In genomic region chr6:135008072-135008940, GRCh38 we compare ENCODE assay signal across 9 cellular contexts. TPM values are rescaled to one million over a fixed set of nuclear protein-coding genes. Genes with fewer than 3 reads are reported as not detected.
DNase-seq lines count a peak whose midpoint lies in the region; ATAC-seq and TF ChIP-seq lines count a peak whose summit lies in the region.
"Had no signal": no experiment of that assay in that cellular context is flagged by ENCODE, and none has a peak within 500 bp of the region (broad histone marks: within the 10 kb centered on the region; RNA-seq: fewer than 3 reads in every experiment).

No MANE protein-coding gene starts in this region.

- H3K27ac ChIP-seq in transverse colon, result peak overlapping the region in 3 of 4 donors; percentile 34 to 55 (median 37)
- no peak overlapping the region for H3K27ac ChIP-seq in adrenal gland
- no peak overlapping the region for H3K27ac ChIP-seq in mammary epithelial cell (ENCODE audit: insufficient read depth, low read depth, low read length)
- H3K27ac ChIP-seq: left lung had no signal

- peaks cover 15 to 26% (median 23%) of the 10 kb centered on the region in 3 donors for H3K4me1 Mint-ChIP-seq in IgD-negative memory B cell

- peaks cover 8% of the 10 kb centered on the region for H3K79me2 ChIP-seq in mammary epithelial cell (ENCODE audit: insufficient read depth, low read length)

- TF ChIP-seq CTCF in transverse colon (IDR thresholded peaks at IDR 0.05), result no peak
- TF ChIP-seq CTCF in adrenal gland (IDR thresholded peaks at IDR 0.05), result no peak
- TF ChIP-seq CTCF in mammary epithelial cell (conservative IDR thresholded peaks at IDR 0.05 in 1 of 2, IDR thresholded peaks at IDR 0.05 in 1 of 2; ENCODE audit: extremely low read depth in 1 of 2, insufficient read depth in 1 of 2, low read depth in 1 of 2, low read length in 2 of 2), result no peak

- H2AFZ ChIP-seq in mammary epithelial cell (ENCODE audit: low read depth, low read length), result no peak overlapping the region

- in situ Hi-C loops in transverse colon (cut with MboI; ENCODE audit: low pct_ligation_motif_present in 1 of 4, low pct_unique_long_range_greater_than_20kb in 1 of 4, low sequenced_read_pairs in 3 of 4) (no loop called here), mammary epithelial cell (cut with MboI; ENCODE audit: low sequenced_read_pairs in 2 of 2) (no loop called here)

- peak; percentile 27 for DNase-seq in stimulated activated CD4-positive, alpha-beta T cell treated with anti-CD3 and anti-CD28 coated beads, Interleukin-15, amount 100 ng/mL, for 24 hours
- DNase-seq in stimulated activated CD4-positive, alpha-beta T cell treated with anti-CD3 and anti-CD28 coated beads, Interleukin-2, amount 100 ng/mL, for 48 hours, result no peak
- DNase-seq in transverse colon (no peak), adrenal gland (no peak), mammary epithelial cell (no peak), NOMO-1 treated with dmso at 0.1 percent for 144 hours (lab: John Stamatoyannopoulos, UW; ENCODE audit: unreplicated experiment) (no peak)
- DNase-seq: left lung had no signal

- H3K9ac ChIP-seq in mammary epithelial cell (ENCODE audit: insufficient read depth, low read length), result no peak overlapping the region

- H4K20me1 ChIP-seq in mammary epithelial cell (ENCODE audit: insufficient read depth, low read length), result no peaks in the 10 kb centered on the region

- no peak overlapping the region for H3K4me2 ChIP-seq in mammary epithelial cell (ENCODE audit: insufficient read depth, low read depth, low read length)

- intact Hi-C loops in transverse colon (cut with DNase I; ENCODE audit: low total_unique reads), result no loop called here
- intact Hi-C loops in adrenal gland (cut with DNase I), result no loop called here
- intact Hi-C loops in mammary epithelial cell (cut with micrococcal nuclease), result no loop called here

- H3K4me3 ChIP-seq in transverse colon, result no peak overlapping the region
- H3K4me3 ChIP-seq in adrenal gland, result no peak overlapping the region
- no peak overlapping the region for H3K4me3 ChIP-seq in mammary epithelial cell (replicated peaks in 1 of 3; ENCODE audit: insufficient read depth in 1 of 3, low read depth in 2 of 3, low read length in 3 of 3)
- H3K4me3 ChIP-seq: left lung had no signal

- peak overlapping the region in 1 of 4 donors; percentile 2 for H3K4me3 Mint-ChIP-seq in IgD-negative memory B cell

- dilution Hi-C loops in mammary epithelial cell (cut with HindIII; ENCODE audit: low sequenced_read_pairs), result no loop called here

- BruUV-seq in mammary epithelial cell (replicated peaks; lab: Mats Ljungman, UMichigan), result no TSS peak

- H3K4me1 ChIP-seq in transverse colon (peaks cover 0 to 24% (median 9%) of the 10 kb centered on the region in 4 donors), adrenal gland (replicated peaks in 1 of 2) (no peaks in the 10 kb centered on the region), mammary epithelial cell (ENCODE audit: insufficient read depth, low read length) (no peaks in the 10 kb centered on the region)
- H3K4me1 ChIP-seq: left lung had no signal

- no peaks in the 10 kb centered on the region for H3K27me3 Mint-ChIP-seq in IgD-negative memory B cell

- no peaks in the 10 kb centered on the region for H3K9me3 ChIP-seq in transverse colon
- H3K9me3 ChIP-seq in adrenal gland (replicated peaks in 1 of 3), result no peaks in the 10 kb centered on the region
- no peaks in the 10 kb centered on the region for H3K9me3 ChIP-seq in mammary epithelial cell (replicated peaks; ENCODE audit: insufficient read depth, low read length)
- H3K9me3 ChIP-seq: left lung had no signal

- peaks cover 2% of the 10 kb centered on the region for H3K36me3 Mint-ChIP-seq in IgD-negative memory B cell

- CTCF ChIA-PET in mammary epithelial cell (lab: Charles Lee; ENCODE audit: low non-redundant PET), result no interaction called here

- no peaks in the 10 kb centered on the region for H3K9me3 Mint-ChIP-seq in IgD-negative memory B cell

- no peaks in the 10 kb centered on the region for H3K36me3 ChIP-seq in transverse colon
- no peaks in the 10 kb centered on the region for H3K36me3 ChIP-seq in adrenal gland (replicated peaks in 1 of 2)
- H3K36me3 ChIP-seq in mammary epithelial cell (ENCODE audit: insufficient read depth, low read length), result peaks cover 2% of the 10 kb centered on the region
- H3K36me3 ChIP-seq: left lung had no signal

- no peak for TF ChIP-seq POLR2A in transverse colon (IDR thresholded peaks at IDR 0.05)
- TF ChIP-seq POLR2A in adrenal gland (IDR thresholded peaks at IDR 0.05), result no peak

- ATAC-seq in HG02623 (IDR thresholded peaks at IDR 0.05; ENCODE audit: unreplicated experiment), result peak; percentile 79
- ATAC-seq: left lung had no signal

- 62 to 80% methylated on average over 6 of the region's 6 CpGs for WGBS in transverse colon (ENCODE audit: low coverage in 1 of 2), 2 donors
- 78 to 94% (median 88%) methylated on average over 6 of the region's 6 CpGs for WGBS in adrenal gland, 4 donors
- WGBS in mammary epithelial cell (ENCODE audit: low coverage, missing lambda C conversion rate), result 94% methylated on average over 6 of the region's 6 CpGs

- no peak for TF ChIP-seq EP300 in transverse colon (IDR thresholded peaks at IDR 0.05; ENCODE audit: low read depth)

- H3K27ac Mint-ChIP-seq in IgD-negative memory B cell, result peak overlapping the region in 2 of 3 donors; percentile 1 to 48

- H3K27me3 ChIP-seq in transverse colon (no peaks in the 10 kb centered on the region), adrenal gland (no peaks in the 10 kb centered on the region), mammary epithelial cell (ENCODE audit: insufficient read depth, low read length) (no peaks in the 10 kb centered on the region)
- H3K27me3 ChIP-seq: left lung had no signal

RNA-seq across cellular contexts. Expression of gene HBS1L, which starts 46.3 kb away (rescaled TPM):
- polyA plus RNA-seq in IgD-negative memory B cell (38.0 TPM), adrenal gland (100 to 1,000 TPM in 1 of 3 donors, 10 to 100 TPM in 2; 17.0 to 121 (median 18.7) TPM), mammary epithelial cell (46.6 TPM)
- total RNA-seq in transverse colon (10 to 100 TPM; 18.9 to 33.2 (median 27.1) TPM), adrenal gland (10 to 100 TPM; 42.2 to 79.4 (median 58.4) TPM), mammary epithelial cell (10 to 100 TPM; 81.3 to 98.7 TPM)
- polyA minus RNA-seq in mammary epithelial cell, result 85.6 TPM

RNA-seq across cellular contexts. Expression of gene ALDH8A1, which starts 58.4 kb away (rescaled TPM):
- not detected for polyA plus RNA-seq in IgD-negative memory B cell
- total RNA-seq in transverse colon, result 1 to 10 TPM in 3 of 4 donors, not detected in 1; 1.1 to 2.9 (median 2.5) TPM
- 1 to 10 TPM in 2 of 8 donors, under 1 TPM in 6; 0.24 to 2.1 (median 0.78) TPM for total RNA-seq in adrenal gland
- polyA plus RNA-seq in adrenal gland, result 1 to 10 TPM in 2 of 3 donors, under 1 TPM in 1; 0.68 to 4.5 (median 2.1) TPM
- total RNA-seq in mammary epithelial cell, result 1 to 10 TPM in 1 of 2 donors, under 1 TPM in 1; 0.28 to 2.7 TPM
- 0.39 TPM for polyA plus RNA-seq in mammary epithelial cell
- not detected for polyA minus RNA-seq in mammary epithelial cell

Comparison
In these comparisons a context has a peak if more than half of its experiments do, and no peak if none do; other contexts are left out.
1. H3K27ac ChIP-seq: peak in transverse colon (3 of 4); none in adrenal gland (0 of 5) and mammary epithelial cell (single experiment).